13 cellular contexts compared by ENCODE assay signal in genomic region chr17:10739341-10739905, GRCh38.
"Had no signal": no experiment of that assay in that cellular context is flagged by ENCODE, and none has a peak within 500 bp of the region (broad histone marks: within the 10 kb centered on the region; RNA-seq: fewer than 3 reads in every experiment).

No MANE protein-coding gene starts in this region.

- H3K27ac Mint-ChIP-seq: activated CD4-positive, alpha-beta T cell treated with anti-CD3 and anti-CD28 coated beads, Interleukin-2, amount 10 ng/mL, durations not matched to agents 7 days and 5 days; activated naive CD4-positive, alpha-beta T cell treated with anti-CD3 and anti-CD28 coated beads, Interleukin-2, amount 50 U/mL, for 72 hours; endodermal cell; immature natural killer cell; nephron had no signal

- ATAC-seq: activated naive CD4-positive, alpha-beta T cell treated with anti-CD3 and anti-CD28 coated beads, Interleukin-2, amount 50 U/mL, for 72 hours; pancreas had no signal

- H3K4me3 Mint-ChIP-seq: activated CD4-positive, alpha-beta T cell treated with anti-CD3 and anti-CD28 coated beads, Interleukin-2, amount 10 ng/mL, durations not matched to agents 7 days and 5 days; endodermal cell; immature natural killer cell; nephron had no signal

- H3K9me3 Mint-ChIP-seq: activated CD4-positive, alpha-beta T cell treated with anti-CD3 and anti-CD28 coated beads, Interleukin-2, amount 10 ng/mL, durations not matched to agents 7 days and 5 days; activated naive CD4-positive, alpha-beta T cell treated with anti-CD3 and anti-CD28 coated beads, Interleukin-2, amount 50 U/mL, for 72 hours; endodermal cell; immature natural killer cell; nephron had no signal

- DNase-seq: activated CD4-positive, alpha-beta T cell treated with anti-CD3 and anti-CD28 coated beads, Interleukin-2, amount 10 ng/mL, durations not matched to agents 7 days and 5 days; activated CD4-positive, CD25-positive, alpha-beta regulatory T cell; activated effector memory CD4-positive, alpha-beta T cell treated with Interleukin-2 at 50 U/mL for 16 hours; activated T-cell treated with anti-CD3 and anti-CD28 coated beads, Interleukin-2, amount 50 U/mL, for 1 hour; dermis blood vessel endothelial cell; endodermal cell; erythroblast; immature natural killer cell; left cardiac atrium; pancreas; tibial artery had no signal

- H3K36me3 Mint-ChIP-seq: activated naive CD4-positive, alpha-beta T cell treated with anti-CD3 and anti-CD28 coated beads, Interleukin-2, amount 50 U/mL, for 72 hours; immature natural killer cell had no signal
